Comparison of ENCODE assay signal across 7 cellular contexts in the genomic region with DNA sequence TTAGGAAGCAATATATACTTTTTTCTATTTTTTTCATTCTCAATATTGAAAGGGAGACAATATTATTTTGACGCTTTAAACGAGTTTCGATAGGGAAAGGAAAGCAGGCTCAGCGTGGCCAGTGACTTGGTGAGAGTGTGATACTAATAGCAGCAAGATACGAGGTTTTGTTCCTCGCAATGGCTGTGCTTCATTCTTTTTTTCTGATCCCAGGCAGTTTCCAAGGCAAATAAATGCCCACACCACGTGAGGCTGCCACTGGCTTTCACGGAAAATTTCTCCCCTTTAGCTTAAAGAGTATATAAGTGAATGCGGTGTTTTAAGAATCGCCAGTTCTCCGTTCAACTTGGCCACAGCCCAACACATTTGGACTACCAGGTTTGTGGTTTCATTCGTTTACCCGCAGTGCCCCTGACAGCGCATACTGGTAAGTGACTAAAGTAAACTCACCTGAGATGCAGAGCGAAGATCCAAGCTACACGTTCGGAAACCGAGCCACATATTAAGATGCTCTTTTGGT.
DNase-seq lines count a peak whose midpoint lies in the region; ATAC-seq and TF ChIP-seq lines count a peak whose summit lies in the region.

No MANE protein-coding gene starts in this region.

- peak overlapping the region; percentile 70 to 88 (median 83) for H3K4me3 Mint-ChIP-seq in brain
- H3K4me3 Mint-ChIP-seq in nephron progenitor cell, result peak overlapping the region; percentile 88

- no peak for ATAC-seq in GM21576 (IDR thresholded peaks at IDR 0.05; ENCODE audit: unreplicated experiment)

- H3K9me3 Mint-ChIP-seq in brain (peaks cover 0 to 10% (median 9%) of the 10 kb centered on the region in 5 experiments), nephron progenitor cell (peaks cover 2% of the 10 kb centered on the region)

- peak overlapping the region in 3 of 5 experiments; percentile 24 to 79 (median 43) for H3K27ac Mint-ChIP-seq in brain
- no peak overlapping the region for H3K27ac Mint-ChIP-seq in nephron progenitor cell

- H3K4me3 ChIP-seq in GM08714 (ENCODE audit: low read length) (peak overlapping the region; percentile 86; the same call in 1 of the 2 replicates), NB4 (ENCODE audit: low read depth, low read length) (peak overlapping the region; percentile 79)

- peaks cover 98% of the 10 kb centered on the region for H3K27me3 Mint-ChIP-seq in brain
- peaks cover 91% of the 10 kb centered on the region for H3K27me3 Mint-ChIP-seq in nephron progenitor cell (ENCODE audit: low read depth, poor library complexity)

- no peak for TF ChIP-seq POLR2A in NB4 (IDR thresholded peaks at IDR 0.05; ENCODE audit: extremely low read depth, insufficient read length)

- H3K4me1 Mint-ChIP-seq in brain (peaks cover 60% of the 10 kb centered on the region), nephron progenitor cell (peaks cover 52% of the 10 kb centered on the region)

- TF ChIP-seq CTCF in NB4 (IDR thresholded peaks at IDR 0.05; ENCODE audit: low read depth, low read length), result no peak
- no peak for TF ChIP-seq CTCF in brain (conservative IDR thresholded peaks at IDR 0.05)
- TF ChIP-seq CTCF in nephron progenitor cell (IDR thresholded peaks at IDR 0.05), result no peak

- DNase-seq in NB4 (ENCODE audit: low read depth), result peak; percentile 48
- DNase-seq in nephron progenitor cell, result no peak
- DNase-seq in amniotic stem cell (lab: John Stamatoyannopoulos, UW), result no peak
- no peak for DNase-seq in activated CD4-positive, CD25-positive, alpha-beta regulatory T cell treated with anti-CD3 and anti-CD28 coated beads, Interleukin-2, amount 50 U/mL, for 72 hours

- H3K36me3 Mint-ChIP-seq in brain (no peaks in the 10 kb centered on the region), nephron progenitor cell (ENCODE audit: low read depth) (no peaks in the 10 kb centered on the region)
